17 cellular contexts compared by ENCODE assay signal in the genomic region with DNA sequence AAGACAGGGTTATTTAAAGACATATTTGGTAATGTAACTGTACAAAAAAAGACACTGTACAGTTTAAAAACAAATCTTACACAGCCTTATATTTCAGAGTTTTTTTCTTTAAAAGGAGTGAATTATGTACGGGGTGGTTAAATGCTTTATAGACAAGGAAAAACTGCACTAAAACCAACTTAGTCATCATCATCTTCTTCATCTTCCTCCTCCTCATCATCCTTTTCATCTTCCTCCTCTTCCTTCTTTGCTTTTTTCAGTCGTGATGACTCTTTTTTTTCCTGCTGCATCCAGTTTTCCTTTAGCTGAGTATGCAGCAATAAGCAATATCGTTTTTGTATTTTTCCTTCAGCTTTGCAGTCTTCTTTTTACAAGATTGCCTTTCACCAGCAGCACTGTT.
"Had no signal": no experiment of that assay in that cellular context is flagged by ENCODE, and none has a peak within 500 bp of the region (broad histone marks: within the 10 kb centered on the region; RNA-seq: fewer than 3 reads in every experiment).

No MANE protein-coding gene starts in this region.

- DNase-seq: activated CD4-positive, alpha-beta T cell treated with anti-CD3 and anti-CD28 coated beads, Interleukin-2, amount 50 U/mL, for 48 hours; activated gamma-delta T cell treated with Interleukin-2 at 50 U/mL for 16 hours; amniotic stem cell; effector CD8-positive, alpha-beta T cell; foreskin fibroblast; nucleus accumbens; retina; stimulated activated CD4-positive, alpha-beta T cell treated with anti-CD3 and anti-CD28 coated beads, Interleukin-12 subunit alpha, Interleukin-12 subunit beta, amount 100 ng/mL, for 4 hours; stimulated activated CD4-positive, alpha-beta T cell treated with anti-CD3 and anti-CD28 coated beads, Interleukin-1b, Interleukin-23, amount 100 ng/mL, for 48 hours; stimulated activated CD8-positive, alpha-beta memory T cell treated with anti-CD3 and anti-CD28 coated beads, Interleukin-4, amount 100 ng/mL, for 48 hours; stimulated activated naive CD4-positive, alpha-beta T cell; T-helper 2 cell; upper lobe of right lung; WERI-Rb-1 had no signal

- H3K9me3 ChIP-seq: upper lobe of right lung had no signal

- H3K27me3 ChIP-seq: upper lobe of right lung had no signal

- H3K36me3 ChIP-seq: upper lobe of right lung, WERI-Rb-1 had no signal

- H3K4me3 ChIP-seq: hepatocyte, upper lobe of right lung had no signal

- H2AFZ ChIP-seq: hepatocyte had no signal

- H3K4me1 ChIP-seq: upper lobe of right lung had no signal

- H3K79me2 ChIP-seq: hepatocyte had no signal

- H3K27ac ChIP-seq: hepatocyte, upper lobe of right lung, WERI-Rb-1 had no signal

- ATAC-seq: activated naive CD4-positive, alpha-beta T cell treated with anti-CD3 and anti-CD28 coated beads, Interleukin-2, amount 50 U/mL, for 72 hours; esophagus mucosa; upper lobe of right lung had no signal

- H3K4me2 ChIP-seq: hepatocyte had no signal
